16 cellular contexts compared by ENCODE assay signal in the genomic region with DNA sequence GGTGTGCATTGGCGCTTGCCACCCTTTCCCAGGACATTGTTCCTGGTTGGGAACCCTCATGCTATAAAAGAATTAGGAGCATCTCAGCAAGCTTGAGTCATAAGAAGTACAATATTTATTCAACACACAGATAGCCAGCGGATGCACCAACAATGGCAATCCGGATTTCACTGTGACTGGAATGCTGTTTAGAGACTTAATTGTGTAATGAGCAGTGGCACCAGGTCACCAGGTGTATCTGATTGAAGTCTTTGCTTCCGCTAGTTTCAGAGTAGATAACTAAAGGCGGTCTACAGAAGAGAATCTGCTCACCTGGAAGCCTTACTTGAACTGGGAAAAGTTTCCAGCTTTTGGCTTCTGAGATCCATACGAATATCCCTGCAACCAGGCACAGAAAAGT.
"Had no signal": no experiment of that assay in that cellular context is flagged by ENCODE, and none has a peak within 500 bp of the region (broad histone marks: within the 10 kb centered on the region; RNA-seq: fewer than 3 reads in every experiment).

No MANE protein-coding gene starts in this region.

- H3K4me3 ChIP-seq: SJSA1, SK-N-MC had no signal

- DNase-seq: KBM-7, MV-4-11, NCI-H1048, NCI-H1105, NCI-H1436 treated with DMSO at 0.1 percent for 48 hours, NCI-H187, NCI-H2029, NCI-H2081 treated with DMSO at 0.1 percent for 48 hours, NCI-H2227 treated with DMSO at 0.1 percent for 48 hours, NCI-H524, NCI-H774, Right ventricle myocardium superior, RPMI8226, SIG-M5 had no signal

- H3K36me3 ChIP-seq: SJSA1 had no signal

- H3K9me3 ChIP-seq: SJSA1 had no signal

- H3K27ac ChIP-seq: SJSA1, SK-N-MC had no signal

- H3K4me1 ChIP-seq: SJSA1 had no signal

- H3K27me3 ChIP-seq: SJSA1 had no signal
